Comparison of ENCODE assay signal across 1 cellular context in genomic region chr15:42220216-42220615, GRCh38.
TF ChIP-seq lines count a peak whose summit lies in the region.

No MANE protein-coding gene starts in this region.

TF ChIP-seq in endothelial cell of umbilical vein, 7 proteins besides CTCF, POLR2A, EP300 and RAD21:
- TF ChIP-seq GATA2 (IDR thresholded peaks at IDR 0.05; ENCODE audit: insufficient read depth, insufficient read length, low read depth, low read length), result no peak
- TF ChIP-seq JUN (IDR thresholded peaks at IDR 0.05; ENCODE audit: borderline replicate concordance, insufficient read depth, insufficient read length, low read depth), result no peak
- no peak for TF ChIP-seq MYC (IDR thresholded peaks at IDR 0.05; ENCODE audit: low read depth, low read length)
- TF ChIP-seq POLR2AphosphoS5 (IDR thresholded peaks at IDR 0.05; ENCODE audit: insufficient read depth, low read depth, low read length), result no peak
- TF ChIP-seq EZH2 (IDR thresholded peaks at IDR 0.05; ENCODE audit: borderline replicate concordance, low read depth, low read length, severe bottlenecking), result no peak
- no peak for TF ChIP-seq FOS (IDR thresholded peaks at IDR 0.05; ENCODE audit: borderline replicate concordance, insufficient read depth, low read length)
- no peak for TF ChIP-seq MAX (IDR thresholded peaks at IDR 0.05; ENCODE audit: insufficient read depth, insufficient read length)
